9 cellular contexts compared by ENCODE assay signal in the genomic region with DNA sequence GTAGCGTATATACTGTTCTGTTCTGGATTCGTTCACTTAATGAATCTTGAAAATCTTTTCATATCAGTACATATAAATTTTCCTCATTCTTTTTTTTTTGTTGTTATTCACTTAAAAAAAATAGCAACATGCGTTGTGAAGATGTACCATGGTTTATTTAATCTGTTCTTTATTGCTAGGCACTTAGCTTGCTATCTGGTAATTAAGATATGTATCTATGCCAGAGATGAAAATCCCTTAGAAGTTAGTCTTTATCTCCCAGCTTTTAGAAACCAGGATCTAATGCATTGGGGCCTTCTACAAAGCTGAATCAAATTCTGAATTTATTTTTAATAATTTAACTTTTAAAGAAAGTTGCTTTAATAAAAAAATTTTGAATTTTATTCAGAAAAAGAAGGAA.
"Had no signal": no experiment of that assay in that cellular context is flagged by ENCODE, and none has a peak within 500 bp of the region (broad histone marks: within the 10 kb centered on the region; RNA-seq: fewer than 3 reads in every experiment).

No MANE protein-coding gene starts in this region.

- H3K36me3 ChIP-seq: HAP-1 had no signal

- H2AFZ ChIP-seq: GM23248, GM23338 had no signal

- ATAC-seq: GM23338, HCT116 had no signal

- H3K9ac ChIP-seq: GM23248 had no signal

- DNase-seq: GM23248, GOT3, H7, H9, HCEC 1CT, HFFc6 had no signal

- H3K4me3 ChIP-seq: GM23248, GM23338, HAP-1 had no signal

- H3K27ac ChIP-seq: GM23248 had no signal

- H3K9me3 ChIP-seq: HAP-1 had no signal

- H3K4me2 ChIP-seq: GM23338 had no signal

- H3K4me1 ChIP-seq: HAP-1 had no signal
